ENCODE assay signal across 8 cellular contexts in the genomic region with DNA sequence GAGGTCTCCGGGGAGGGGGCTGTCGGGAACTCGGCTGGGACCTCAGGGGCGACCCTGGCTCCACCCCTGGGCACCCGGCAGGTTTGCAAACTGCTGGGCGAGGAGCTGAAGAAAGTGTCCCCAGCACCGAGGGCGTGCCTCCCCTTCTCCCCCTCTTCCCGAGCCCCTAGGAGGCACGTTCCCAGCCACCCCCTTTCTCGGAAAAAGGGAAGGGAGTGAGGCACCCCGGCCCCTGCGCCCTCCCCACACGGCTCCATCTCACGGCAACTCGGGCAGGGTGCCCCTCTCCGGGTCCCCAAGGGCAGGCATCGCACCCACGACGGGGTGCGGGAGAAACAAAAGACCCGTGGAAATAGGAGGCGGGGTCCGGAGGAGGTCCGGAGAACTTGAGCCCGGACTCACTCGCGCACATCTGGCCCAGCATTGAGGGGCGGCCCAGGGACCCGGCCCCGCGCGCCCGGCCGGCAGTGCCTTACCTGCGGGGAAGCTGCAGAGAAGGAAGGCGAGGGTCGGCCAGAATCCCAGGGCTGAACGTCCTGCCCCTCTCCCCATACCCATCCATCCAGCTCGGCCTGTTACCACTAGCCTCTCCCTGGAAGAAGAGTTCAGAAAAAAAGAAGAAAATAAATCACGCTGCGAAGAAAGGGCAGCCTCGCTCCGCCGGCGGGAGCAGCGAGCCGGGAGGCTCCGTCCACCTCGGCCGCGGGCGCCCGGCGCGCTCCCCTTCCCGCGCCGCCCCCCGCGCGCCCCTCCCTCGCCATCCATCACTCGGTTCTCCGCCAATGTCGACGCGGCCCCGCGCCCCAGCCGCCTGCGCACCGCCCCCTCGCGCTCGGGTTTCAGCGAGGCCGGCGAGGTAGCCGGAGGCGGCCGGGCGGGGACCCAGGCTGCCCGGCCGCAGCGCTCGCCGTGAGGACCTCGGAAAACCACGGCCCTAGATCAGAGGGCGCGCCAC. TPM values are rescaled to one million over a fixed set of nuclear protein-coding genes. Genes with fewer than 3 reads are reported as not detected.
DNase-seq lines count a peak whose midpoint lies in the region; ATAC-seq and TF ChIP-seq lines count a peak whose summit lies in the region.

No MANE protein-coding gene starts in this region.

- H2AFZ ChIP-seq in PC-9, result peak overlapping the region; percentile 86

- H4K20me1 ChIP-seq in PC-9 (ENCODE audit: insufficient read depth), result no peaks in the 10 kb centered on the region

- H3K9me3 ChIP-seq in PC-9 (ENCODE audit: insufficient read depth, low read depth) (no peaks in the 10 kb centered on the region), endodermal cell (ENCODE audit: control insufficient read depth, low read length) (no peaks in the 10 kb centered on the region), thyroid gland (no peaks in the 10 kb centered on the region)

- DNase-seq in activated CD8-positive, alpha-beta memory T cell treated with anti-CD3 and anti-CD28 coated beads, Interleukin-2, amount 50 U/mL, for 48 hours, result peak; percentile 52
- DNase-seq in activated CD8-positive, alpha-beta memory T cell treated with anti-CD3 and anti-CD28 coated beads, Interleukin-2, amount 50 U/mL, for 4 hours, result no peak
- DNase-seq in PC-9 (peak; percentile 60 to 84), endodermal cell (peak; percentile 95), memory B cell (ENCODE audit: low spot score in 2 of 2) (no peak), thyroid gland (peak; percentile 81 to 84), foreskin melanocyte (no peak)

- 0% methylated on average over 13 to 90 of the region's 92 CpGs for WGBS in endodermal cell (ENCODE audit: insufficient coverage in 1 of 2, insufficient read length in 1 of 2), 2 experiments
- WGBS in thyroid gland, 2 donors, result 0 to 1% methylated on average over 41 to 46 of the region's 92 CpGs

- H3K9me3 Mint-ChIP-seq in endodermal cell (no peaks in the 10 kb centered on the region), memory B cell (no peaks in the 10 kb centered on the region)

- TF ChIP-seq POLR2A in thyroid gland (IDR thresholded peaks at IDR 0.05), result peak in 1 of 2 donors; percentile 49

- H3K36me3 Mint-ChIP-seq in endodermal cell (ENCODE audit: low read depth) (peaks cover 33% of the 10 kb centered on the region), memory B cell (no peaks in the 10 kb centered on the region)

- H3K9ac ChIP-seq in endodermal cell (ENCODE audit: extremely low read depth, low read length, poor library complexity, severe bottlenecking), result peak overlapping the region; percentile 88

- H3F3A ChIP-seq in PC-9 (ENCODE audit: insufficient read depth, low read depth), result peaks cover 8% of the 10 kb centered on the region; the same call in 1 of the 2 replicates

- H3K4me2 ChIP-seq in PC-9, result peak overlapping the region; percentile 97

- H3K27me3 ChIP-seq in PC-9 (ENCODE audit: insufficient read depth, low read depth) (peaks cover 19% of the 10 kb centered on the region), endodermal cell (ENCODE audit: control insufficient read depth, insufficient read depth, low read length, poor library complexity, severe bottlenecking) (no peaks in the 10 kb centered on the region), thyroid gland (no peaks in the 10 kb centered on the region)

- no peaks in the 10 kb centered on the region for H3K79me2 ChIP-seq in PC-9 (ENCODE audit: low read depth)

- POLR2A ChIA-PET in PC-9 (lab: Charles Lee; ENCODE audit: unreplicated experiment), result no interaction called here

- H3K4me3 Mint-ChIP-seq in endodermal cell (peak overlapping the region; percentile 86), memory B cell (peak overlapping the region; percentile 74)

- H3K36me3 ChIP-seq in PC-9 (ENCODE audit: low read depth) (no peaks in the 10 kb centered on the region), endodermal cell (ENCODE audit: control insufficient read depth, insufficient read depth, low read length) (peaks cover 29% of the 10 kb centered on the region), thyroid gland (no peaks in the 10 kb centered on the region)

- no peaks in the 10 kb centered on the region for H3K9me2 ChIP-seq in PC-9 (ENCODE audit: insufficient read depth)

- H3K27ac Mint-ChIP-seq in endodermal cell, result peak overlapping the region; percentile 88
- no peak overlapping the region for H3K27ac Mint-ChIP-seq in memory B cell

- BruUV-seq in PC-9 (replicated peaks; lab: Mats Ljungman, UMichigan), result no TSS peak

- no peak for TF ChIP-seq CTCF in PC-9 (conservative IDR thresholded peaks at IDR 0.05)
- no peak for TF ChIP-seq CTCF in endodermal cell (conservative IDR thresholded peaks at IDR 0.05)
- peak in 1 of 6 experiments; percentile 12 for TF ChIP-seq CTCF in thyroid gland (IDR thresholded peaks at IDR 0.05)

- H3K27ac ChIP-seq in PC-9 (no peak overlapping the region), endodermal cell (ENCODE audit: low read depth, low read length) (peak overlapping the region; percentile 81), thyroid gland (peak overlapping the region in 2 of 3 donors; percentile 67 to 69)

- peak overlapping the region; percentile 79 for H3K4me3 ChIP-seq in PC-9
- peak overlapping the region; percentile 98 for H3K4me3 ChIP-seq in endodermal cell (ENCODE audit: low read length)
- H3K4me3 ChIP-seq in thyroid gland (replicated peaks in 1 of 3), result peak overlapping the region; percentile 12 to 52 (median 28)

- peaks cover 9% of the 10 kb centered on the region for H3K4me1 ChIP-seq in PC-9 (replicated peaks; ENCODE audit: insufficient read depth)
- peaks cover 15% of the 10 kb centered on the region for H3K4me1 ChIP-seq in endodermal cell (ENCODE audit: control insufficient read depth, insufficient read depth, low read length)
- peaks cover 9 to 13% of the 10 kb centered on the region in 2 donors for H3K4me1 ChIP-seq in thyroid gland

- H3K4me1 Mint-ChIP-seq in endodermal cell (peaks cover 47% of the 10 kb centered on the region), memory B cell (peaks cover 9% of the 10 kb centered on the region)

- no peak for ATAC-seq in memory B cell (ENCODE audit: low read depth)
- ATAC-seq in HG03469 (IDR thresholded peaks at IDR 0.05; ENCODE audit: unreplicated experiment), result no peak

- intact Hi-C loops in PC-9 (cut with micrococcal nuclease; ENCODE audit: unreplicated experiment) (loop anchor here (2.0 to 5.0 kb wide), 2 partner anchors 42 to 270 kb away; no protein-coding TSS in a partner anchor), thyroid gland (cut with DNase I) (no loop called here)

- peaks cover 38% of the 10 kb centered on the region for H3K27me3 Mint-ChIP-seq in endodermal cell (ENCODE audit: insufficient read depth)
- H3K27me3 Mint-ChIP-seq in memory B cell, result peaks cover 27% of the 10 kb centered on the region

- CTCF ChIA-PET in PC-9 (lab: Charles Lee), result interaction anchor here (1.2 kb wide), 2 partner anchors 15 to 35 kb away, joined by 3 to 4 read pairs; no protein-coding TSS in a partner anchor

RNA-seq across cellular contexts. Expression of gene RGMA, which starts 16.3 kb away (rescaled TPM):
- total RNA-seq in PC-9 (2021) (3.3 and 3.6 TPM in 2 replicates), endodermal cell (10 to 100 TPM; 37.7 to 67.1 TPM), thyroid gland (10 to 100 TPM in 1 of 4 donors, 1 to 10 TPM in 3; 2.4 to 10.3 (median 6.0) TPM)
- 64.3 TPM for polyA plus RNA-seq in endodermal cell (2013, experiment 1 of 2)
- polyA plus RNA-seq in endodermal cell (2013, experiment 2 of 2), result 48.1 TPM

Comparison
In these comparisons a context has a peak if more than half of its experiments do, and no peak if none do; other contexts are left out.
1. DNase-seq: peak in activated CD8-positive, alpha-beta memory T cell treated with anti-CD3 and anti-CD28 coated beads, Interleukin-2, amount 50 U/mL, for 48 hours (single experiment), PC-9 (2 of 2), endodermal cell (single experiment) and thyroid gland (2 of 2); none in activated CD8-positive, alpha-beta memory T cell treated with anti-CD3 and anti-CD28 coated beads, Interleukin-2, amount 50 U/mL, for 4 hours (single experiment), memory B cell (0 of 2) and foreskin melanocyte (single experiment).
2. H3K4me3 ChIP-seq: peak in every context shown above with its lines; median percentile 98 in endodermal cell; 79 in PC-9; 28 in thyroid gland.